ENCODE assay signal across 8 cellular contexts in the genomic region with DNA sequence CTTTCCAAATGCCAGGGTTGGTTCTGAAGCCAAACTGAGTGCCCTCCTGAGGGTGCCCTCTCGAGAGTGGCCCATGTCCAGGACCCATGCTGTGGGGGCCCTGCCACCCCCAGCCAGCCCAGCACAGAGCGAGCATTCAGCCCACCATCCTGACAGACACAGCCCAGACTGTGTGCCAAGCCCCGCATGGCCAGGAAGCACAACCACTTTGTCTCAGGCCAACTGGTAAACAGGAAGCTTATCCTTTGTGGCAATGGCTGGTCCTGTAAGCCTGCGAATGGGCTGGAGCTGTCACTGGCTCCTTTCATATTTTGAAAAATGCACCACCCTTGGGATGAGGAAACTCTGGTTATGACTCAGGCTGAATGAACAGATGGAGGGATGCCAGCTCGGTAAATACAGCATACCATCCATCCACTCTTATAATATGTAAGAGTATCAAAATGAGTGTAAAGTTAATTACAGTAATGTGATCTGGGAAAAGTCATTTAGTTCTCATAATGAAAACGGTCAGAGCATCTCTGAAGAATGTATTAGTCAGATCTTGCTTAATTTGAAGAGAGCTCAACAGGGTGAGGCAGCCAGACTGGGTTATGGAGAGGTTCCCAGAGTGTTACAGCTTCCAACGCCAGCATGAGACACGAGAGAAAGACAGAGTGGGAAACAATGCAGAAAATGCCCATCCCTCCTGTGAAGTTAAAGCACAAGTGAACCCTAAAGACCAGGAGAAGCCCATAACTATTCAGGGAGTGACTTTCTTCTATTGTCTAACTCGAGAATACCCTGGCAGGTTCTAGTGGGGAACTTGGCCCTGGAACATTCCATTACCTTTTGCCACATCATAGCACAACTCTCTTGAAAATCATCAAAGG.
DNase-seq lines count a peak whose midpoint lies in the region; ATAC-seq and TF ChIP-seq lines count a peak whose summit lies in the region.

No MANE protein-coding gene starts in this region.

- POLR2A ChIA-PET in activated CD4-positive, alpha-beta memory T cell treated with anti-CD3 and anti-CD28 coated beads, Interleukin-2, amount 10 ng/mL, durations not matched to agents 7 days and 5 days (lab: Charles Lee) = interaction anchor here (0.9 to 9.2 kb wide), 18 partner anchors 9 to 187 kb away, joined by 3 to 304 read pairs (median 6); a partner anchor contains a TSS

- intact Hi-C loops in mucosa of descending colon (cut with DNase I, micrococcal nuclease) = no loop called here

- CTCF ChIA-PET in activated CD4-positive, alpha-beta memory T cell treated with anti-CD3 and anti-CD28 coated beads, Interleukin-2, amount 10 ng/mL, durations not matched to agents 7 days and 5 days (lab: Charles Lee) = interaction anchor here (0.6 to 8.9 kb wide), 7 partner anchors 9 to 191 kb away, joined by 3 to 115 read pairs (median 3); a partner anchor contains a TSS

- peak overlapping the region; percentile 73 for H3K4me3 Mint-ChIP-seq in activated CD4-positive, alpha-beta memory T cell treated with anti-CD3 and anti-CD28 coated beads, Interleukin-2, amount 10 ng/mL, durations not matched to agents 7 days and 5 days

- peaks cover 46% of the 10 kb centered on the region for H3K36me3 Mint-ChIP-seq in activated CD4-positive, alpha-beta memory T cell treated with anti-CD3 and anti-CD28 coated beads, Interleukin-2, amount 10 ng/mL, durations not matched to agents 7 days and 5 days (ENCODE audit: low read depth)

- ATAC-seq in HG02678 (IDR thresholded peaks at IDR 0.05; ENCODE audit: unreplicated experiment) (peak; percentile 17), mucosa of descending colon (peak; percentile 72), thoracic aorta (ENCODE audit: insufficient number of reproducible peaks, low FRiP score, low read depth) (peak; percentile 76)

- no peak for DNase-seq in GM12864 (ENCODE audit: low read depth)
- peak; percentile 79 for DNase-seq in NCI-H2081 treated with DMSO at 0.1 percent for 48 hours (lab: John Stamatoyannopoulos, UW)
- peak; percentile 57 for DNase-seq in activated CD4-positive, alpha-beta memory T cell treated with anti-CD3 and anti-CD28 coated beads, Interleukin-2, amount 10 ng/mL, durations not matched to agents 7 days and 5 days
- peak; percentile 59 for DNase-seq in epidermal melanocyte (ENCODE audit: insufficient read length, low spot score)
- peak in 2 of 3 donors; percentile 59 to 75 for DNase-seq in mucosa of descending colon
- peak; percentile 69 for DNase-seq in thoracic aorta (ENCODE audit: low spot score)
- no peak for DNase-seq in islet precursor cell

- no peaks in the 10 kb centered on the region for H3K27me3 ChIP-seq in thoracic aorta (replicated peaks; ENCODE audit: insufficient read depth)

- peak overlapping the region; percentile 96 to 97 for H3K27ac ChIP-seq in thoracic aorta

- H3K9me3 ChIP-seq in mucosa of descending colon (no peaks in the 10 kb centered on the region), thoracic aorta (no peaks in the 10 kb centered on the region)

- H3K27ac Mint-ChIP-seq in activated CD4-positive, alpha-beta memory T cell treated with anti-CD3 and anti-CD28 coated beads, Interleukin-2, amount 10 ng/mL, durations not matched to agents 7 days and 5 days = peak overlapping the region; percentile 98

- H3K27me3 Mint-ChIP-seq in activated CD4-positive, alpha-beta memory T cell treated with anti-CD3 and anti-CD28 coated beads, Interleukin-2, amount 10 ng/mL, durations not matched to agents 7 days and 5 days = no peaks in the 10 kb centered on the region

- H3K4me1 ChIP-seq in mucosa of descending colon (ENCODE audit: low read depth) (peaks cover 20% of the 10 kb centered on the region), thoracic aorta (ENCODE audit: control insufficient read depth in 1 of 2, low read depth in 2 of 2) (peaks cover 69 to 82% of the 10 kb centered on the region in 2 donors)

- TF ChIP-seq CTCF in GM12864 (IDR thresholded peaks at IDR 0.05; ENCODE audit: low read depth, low read length, missing control alignments) (no peak), mucosa of descending colon (IDR thresholded peaks at IDR 0.05) (no peak), thoracic aorta (IDR thresholded peaks at IDR 0.05) (no peak)

- peak overlapping the region; percentile 30; the same call in 1 of the 2 replicates for H3K4me3 ChIP-seq in GM12864 (ENCODE audit: low read depth, low read length)
- no peak overlapping the region for H3K4me3 ChIP-seq in mucosa of descending colon
- peak overlapping the region; percentile 61 for H3K4me3 ChIP-seq in thoracic aorta

- no peaks in the 10 kb centered on the region for H3K36me3 ChIP-seq in mucosa of descending colon (ENCODE audit: low read depth)
- peaks cover 2% of the 10 kb centered on the region for H3K36me3 ChIP-seq in thoracic aorta

- H3K9me3 Mint-ChIP-seq in activated CD4-positive, alpha-beta memory T cell treated with anti-CD3 and anti-CD28 coated beads, Interleukin-2, amount 10 ng/mL, durations not matched to agents 7 days and 5 days = no peaks in the 10 kb centered on the region

- H3K4me1 Mint-ChIP-seq in activated CD4-positive, alpha-beta memory T cell treated with anti-CD3 and anti-CD28 coated beads, Interleukin-2, amount 10 ng/mL, durations not matched to agents 7 days and 5 days = peaks cover 94% of the 10 kb centered on the region

Comparison
In these comparisons a context has a peak if more than half of its experiments do, and no peak if none do; other contexts are left out.
1. DNase-seq: peak in NCI-H2081 treated with DMSO at 0.1 percent for 48 hours (single experiment), activated CD4-positive, alpha-beta memory T cell treated with anti-CD3 and anti-CD28 coated beads, Interleukin-2, amount 10 ng/mL, durations not matched to agents 7 days and 5 days (single experiment), epidermal melanocyte (single experiment), mucosa of descending colon (2 of 3) and thoracic aorta (single experiment); none in GM12864 (single experiment) and islet precursor cell (single experiment).
2. ATAC-seq: peak in every context shown above with its lines; median percentile 76 in thoracic aorta; 72 in mucosa of descending colon; 17 in HG02678.